In genomic region chr7:44881066-44881600, GRCh38 we compare ENCODE assay signal across 10 cellular contexts. TPM values are rescaled to one million over a fixed set of nuclear protein-coding genes. Genes with fewer than 3 reads are reported as not detected.
A peak's percentile ranks its signal among the peaks of the same experiment; 100 is the strongest.
DNase-seq lines count a peak whose midpoint lies in the region; ATAC-seq and TF ChIP-seq lines count a peak whose summit lies in the region.
"Had no signal": no experiment of that assay in that cellular context is flagged by ENCODE, and none has a peak within 500 bp of the region (broad histone marks: within the 10 kb centered on the region; RNA-seq: fewer than 3 reads in every experiment).

No MANE protein-coding gene starts in this region.

- H3K4me1 ChIP-seq in SJCRH30 (peaks cover 14% of the 10 kb centered on the region), psoas muscle (peaks cover 61% of the 10 kb centered on the region)

- TF ChIP-seq CTCF in GM12864 (IDR thresholded peaks at IDR 0.05; ENCODE audit: low read depth, low read length, missing control alignments) (no peak), epithelial cell of esophagus (IDR thresholded peaks at IDR 0.05; ENCODE audit: insufficient read depth, low read depth, low read length, missing control alignments) (no peak), psoas muscle (IDR thresholded peaks at IDR 0.05) (no peak)

- intact Hi-C loops in psoas muscle (cut with DNase I): loop anchor here in 1 of 2 donors (10.0 kb wide), 1 partner anchor 254 kb away; no protein-coding TSS in a partner anchor

- H3K4me3 ChIP-seq in GM12864 (ENCODE audit: low read depth, low read length) (peak overlapping the region; percentile 53), SJCRH30 (peak overlapping the region; percentile 98), epithelial cell of esophagus (ENCODE audit: low read length) (peak overlapping the region; percentile 41), psoas muscle (peak overlapping the region; percentile 97)

- DNase-seq in GM12864 (ENCODE audit: low read depth): no peak
- DNase-seq in SJCRH30: no peak
- no peak for DNase-seq in epithelial cell of esophagus (ENCODE audit: low read depth)
- DNase-seq in psoas muscle: no peak
- no peak for DNase-seq in dedifferentiated amniotic fluid mesenchymal stem cell (ENCODE audit: extremely low spot score)
- no peak for DNase-seq in D341Med (ENCODE audit: low spot score)
- no peak for DNase-seq in stimulated activated CD4-positive, alpha-beta T cell treated with anti-CD3 and anti-CD28 coated beads, Interleukin-4, amount 100 ng/mL, for 4 hours
- DNase-seq: uterus had no signal

- H3K9me3 ChIP-seq in SJCRH30 (replicated peaks) (no peaks in the 10 kb centered on the region), psoas muscle (no peaks in the 10 kb centered on the region)
- H3K9me3 ChIP-seq: uterus had no signal

- H3K27me3 ChIP-seq in SJCRH30 (no peaks in the 10 kb centered on the region), psoas muscle (ENCODE audit: insufficient read depth in 3 of 3, low read length in 2 of 3) (no peaks in the 10 kb centered on the region)
- H3K27me3 ChIP-seq: uterus had no signal

- H3K36me3 ChIP-seq in SJCRH30 (peaks cover 77% of the 10 kb centered on the region), psoas muscle (ENCODE audit: insufficient read depth in 1 of 2, low read depth in 1 of 2) (peaks cover 2 to 15% of the 10 kb centered on the region in 2 donors)
- H3K36me3 ChIP-seq: uterus had no signal

- 8 to 15% (median 14%) methylated on average over 1 of the region's 1 CpG for WGBS in psoas muscle, 3 donors

- ATAC-seq in psoas muscle (no peak), HG03521 (IDR thresholded peaks at IDR 0.05; ENCODE audit: unreplicated experiment) (no peak)
- ATAC-seq: Panc1 had no signal

- no peak overlapping the region for H3K27ac ChIP-seq in SJCRH30
- H3K27ac ChIP-seq in psoas muscle: peak overlapping the region; percentile 99
- H3K27ac ChIP-seq: uterus had no signal

RNA-seq across cellular contexts. Expression of gene PURB, which starts 4.2 kb away (rescaled TPM):
- total RNA-seq in SJCRH30 (2014; rRNA removed; shearing (Covaris generic)): 37.3 and 42.7 TPM in 2 replicates
- total RNA-seq in psoas muscle: 10 to 100 TPM; 14.1 to 27.2 (median 21.8) TPM
- polyA plus RNA-seq in psoas muscle: 10 to 100 TPM in 2 of 3 donors, 1 to 10 TPM in 1; 8.8 to 25.5 (median 18.8) TPM

RNA-seq across cellular contexts. Expression of gene H2AZ2, which starts 33.2 kb away (rescaled TPM):
- total RNA-seq in SJCRH30 (2014; rRNA removed; shearing (Covaris generic)): 454 and 459 TPM in 2 replicates
- 100 to 1,000 TPM; 121 to 155 (median 127) TPM for total RNA-seq in psoas muscle
- 100 to 1,000 TPM in 1 of 3 donors, 10 to 100 TPM in 2; 37.1 to 129 (median 66.5) TPM for polyA plus RNA-seq in psoas muscle

Comparison
In these comparisons a context has a peak if more than half of its experiments do, and no peak if none do; other contexts are left out.
1. H3K4me3 ChIP-seq: peak in every context shown above with its lines; median percentile 98 in SJCRH30; 97 in psoas muscle; 53 in GM12864; 41 in epithelial cell of esophagus.